ENCODE assay signal across 1 cellular context in the genomic region with DNA sequence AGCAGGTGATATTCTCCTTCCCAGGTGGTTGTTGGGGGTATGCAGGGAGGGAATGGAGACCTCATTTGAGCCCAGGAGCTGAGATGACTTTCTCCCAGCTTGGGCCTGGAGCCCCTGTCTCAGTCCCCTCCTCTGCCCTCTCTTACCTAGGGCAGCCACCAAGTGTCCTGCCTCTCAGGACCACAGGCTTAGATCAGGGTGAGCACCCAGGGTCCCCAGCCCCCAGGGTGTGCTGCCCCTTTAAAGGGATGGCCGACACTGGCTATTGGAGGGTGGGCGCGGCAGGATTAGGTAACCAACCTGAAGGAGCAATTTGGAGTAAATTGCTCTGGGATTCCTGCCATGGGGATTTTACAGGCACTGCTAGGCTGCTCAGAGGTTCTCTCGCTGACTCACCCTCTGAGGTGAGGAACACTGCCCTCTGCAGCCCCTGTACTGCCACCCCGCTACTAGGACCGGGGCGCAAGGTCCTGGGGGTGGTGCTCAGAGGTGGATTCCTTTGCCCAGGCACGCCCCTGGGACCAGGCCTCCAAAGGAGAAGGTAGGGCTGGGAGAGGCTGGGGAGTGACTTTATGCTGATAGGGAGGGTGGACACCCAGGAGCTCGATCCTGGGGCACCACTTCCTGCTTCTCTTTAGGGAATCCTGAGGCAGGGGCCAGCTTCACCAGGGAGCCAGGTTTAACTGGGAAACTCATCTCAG.
TF ChIP-seq lines count a peak whose summit lies in the region.

No MANE protein-coding gene starts in this region.

TF ChIP-seq in HepG2, 621 proteins besides CTCF, POLR2A, EP300 and RAD21 (continued from another document and continues in another):
- TF ChIP-seq IRF1 (CRISPR knock-in tag; IDR thresholded peaks at IDR 0.05; ENCODE audit: low read depth) (no peak), SP140L (CRISPR knock-in tag; IDR thresholded peaks at IDR 0.05; ENCODE audit: borderline replicate concordance) (no peak), HIVEP1 (CRISPR knock-in tag; IDR thresholded peaks at IDR 0.05) (no peak), PAWR (CRISPR knock-in tag; IDR thresholded peaks at IDR 0.05; ENCODE audit: borderline replicate concordance) (no peak), KMT2B (CRISPR knock-in tag; IDR thresholded peaks at IDR 0.05) (no peak), MTA3 (CRISPR knock-in tag; IDR thresholded peaks at IDR 0.05) (no peak), KDM5B (CRISPR knock-in tag; IDR thresholded peaks at IDR 0.05; ENCODE audit: borderline replicate concordance) (no peak), ZNF850 (CRISPR knock-in tag; conservative IDR thresholded peaks at IDR 0.05) (no peak), NR2F1 (CRISPR knock-in tag; IDR thresholded peaks at IDR 0.05) (peak in 1 of 2 experiments; percentile 58; a peak in 1 of 4 replicates), THAP8 (CRISPR knock-in tag; IDR thresholded peaks at IDR 0.05; ENCODE audit: borderline replicate concordance) (no peak), ZFY (CRISPR knock-in tag; IDR thresholded peaks at IDR 0.05) (0 out of 2 replicates have a peak, but pooled peaks have one; percentile 12), FOXJ3 (CRISPR knock-in tag; IDR thresholded peaks at IDR 0.05; ENCODE audit: borderline replicate concordance) (no peak), HOMEZ (CRISPR knock-in tag; IDR thresholded peaks at IDR 0.05; ENCODE audit: low read depth) (0 out of 2 replicates have a peak, but pooled peaks have one; percentile 45), MXD3 (CRISPR knock-in tag; IDR thresholded peaks at IDR 0.05) (no peak), ZNF160 (CRISPR knock-in tag; IDR thresholded peaks at IDR 0.05) (no peak), PRPF4 (IDR thresholded peaks at IDR 0.05; ENCODE audit: low read depth, low read length, poor library complexity, severe bottlenecking) (no peak), ZNF747 (CRISPR knock-in tag; IDR thresholded peaks at IDR 0.05; ENCODE audit: borderline replicate concordance) (no peak), ZMYM4 (CRISPR knock-in tag; IDR thresholded peaks at IDR 0.05) (no peak), ZNF207 (IDR thresholded peaks at IDR 0.05; ENCODE audit: borderline replicate concordance) (no peak), TGIF2 (CRISPR knock-in tag; IDR thresholded peaks at IDR 0.05) (peak; percentile 47; the same call in 1 of the 2 replicates), NCOA2 (CRISPR knock-in tag; IDR thresholded peaks at IDR 0.05) (no peak), YY1 (IDR thresholded peaks at IDR 0.05; ENCODE audit: insufficient read depth, insufficient replicate concordance, low read depth, low read length) (peak; percentile 44), ZMAT3 (CRISPR knock-in tag; conservative IDR thresholded peaks at IDR 0.05) (peak; percentile 65; the same call in 1 of the 2 replicates), SMAD3 (CRISPR knock-in tag; IDR thresholded peaks at IDR 0.05) (no peak), TCF7L2 (IDR thresholded peaks at IDR 0.05; ENCODE audit: low read depth, low read length) (no peak), ZNF629 (CRISPR knock-in tag; conservative IDR thresholded peaks at IDR 0.05) (no peak), RARA (CRISPR knock-in tag; IDR thresholded peaks at IDR 0.05) (no peak; the same call in 1 of the 2 replicates), REST (IDR thresholded peaks at IDR 0.05; ENCODE audit: borderline replicate concordance in 1 of 2, low read depth in 1 of 2, low read length in 2 of 2) (no peak), ATF3 (CRISPR knock-in tag; IDR thresholded peaks at IDR 0.05) (peak; percentile 88), IRF2 (CRISPR knock-in tag; IDR thresholded peaks at IDR 0.05) (no peak), ZNF326 (CRISPR knock-in tag; IDR thresholded peaks at IDR 0.05; ENCODE audit: borderline replicate concordance) (no peak), GABPB1 (CRISPR knock-in tag; IDR thresholded peaks at IDR 0.05) (peak; percentile 25), ZNF264 (CRISPR knock-in tag; IDR thresholded peaks at IDR 0.05) (no peak), HDAC1 (CRISPR knock-in tag; IDR thresholded peaks at IDR 0.05) (peak; percentile 72), POLR2AphosphoS2 (IDR thresholded peaks at IDR 0.05; ENCODE audit: low read depth, low read length) (no peak), ZFYVE20 (CRISPR knock-in tag; IDR thresholded peaks at IDR 0.05; ENCODE audit: borderline replicate concordance, low read depth) (no peak), MIER2 (CRISPR knock-in tag; IDR thresholded peaks at IDR 0.05) (0 out of 2 replicates have a peak, but pooled peaks have one; percentile 55), ZNF101 (CRISPR knock-in tag; IDR thresholded peaks at IDR 0.05; ENCODE audit: borderline replicate concordance, low read depth) (no peak), MAF1 (CRISPR knock-in tag; IDR thresholded peaks at IDR 0.05; ENCODE audit: borderline replicate concordance) (no peak), HNRNPUL1 (IDR thresholded peaks at IDR 0.05; ENCODE audit: low read depth, low read length) (no peak), AGO2 (optimal IDR thresholded peaks at IDR 0.05; ENCODE audit: low read depth, low read length) (no peak), ZNF7 (CRISPR knock-in tag; IDR thresholded peaks at IDR 0.05) (no peak), ESRRA (CRISPR knock-in tag; IDR thresholded peaks at IDR 0.05; ENCODE audit: low read depth) (0 out of 2 replicates have a peak, but pooled peaks have one; percentile 11)
- TF ChIP-seq, protein P1, sequence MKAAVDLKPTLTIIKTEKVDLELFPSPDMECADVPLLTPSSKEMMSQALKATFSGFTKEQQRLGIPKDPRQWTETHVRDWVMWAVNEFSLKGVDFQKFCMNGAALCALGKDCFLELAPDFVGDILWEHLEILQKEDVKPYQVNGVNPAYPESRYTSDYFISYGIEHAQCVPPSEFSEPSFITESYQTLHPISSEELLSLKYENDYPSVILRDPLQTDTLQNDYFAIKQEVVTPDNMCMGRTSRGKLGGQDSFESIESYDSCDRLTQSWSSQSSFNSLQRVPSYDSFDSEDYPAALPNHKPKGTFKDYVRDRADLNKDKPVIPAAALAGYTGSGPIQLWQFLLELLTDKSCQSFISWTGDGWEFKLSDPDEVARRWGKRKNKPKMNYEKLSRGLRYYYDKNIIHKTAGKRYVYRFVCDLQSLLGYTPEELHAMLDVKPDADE (CRISPR knock-in tag; IDR thresholded peaks at IDR 0.05) = no peak
- TF ChIP-seq, protein P2, sequence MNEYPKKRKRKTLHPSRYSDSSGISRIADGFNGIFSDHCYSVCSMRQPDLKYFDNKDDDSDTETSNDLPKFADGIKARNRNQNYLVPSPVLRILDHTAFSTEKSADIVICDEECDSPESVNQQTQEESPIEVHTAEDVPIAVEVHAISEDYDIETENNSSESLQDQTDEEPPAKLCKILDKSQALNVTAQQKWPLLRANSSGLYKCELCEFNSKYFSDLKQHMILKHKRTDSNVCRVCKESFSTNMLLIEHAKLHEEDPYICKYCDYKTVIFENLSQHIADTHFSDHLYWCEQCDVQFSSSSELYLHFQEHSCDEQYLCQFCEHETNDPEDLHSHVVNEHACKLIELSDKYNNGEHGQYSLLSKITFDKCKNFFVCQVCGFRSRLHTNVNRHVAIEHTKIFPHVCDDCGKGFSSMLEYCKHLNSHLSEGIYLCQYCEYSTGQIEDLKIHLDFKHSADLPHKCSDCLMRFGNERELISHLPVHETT (CRISPR knock-in tag; conservative IDR thresholded peaks at IDR 0.05) = no peak
- TF ChIP-seq, protein P3, sequence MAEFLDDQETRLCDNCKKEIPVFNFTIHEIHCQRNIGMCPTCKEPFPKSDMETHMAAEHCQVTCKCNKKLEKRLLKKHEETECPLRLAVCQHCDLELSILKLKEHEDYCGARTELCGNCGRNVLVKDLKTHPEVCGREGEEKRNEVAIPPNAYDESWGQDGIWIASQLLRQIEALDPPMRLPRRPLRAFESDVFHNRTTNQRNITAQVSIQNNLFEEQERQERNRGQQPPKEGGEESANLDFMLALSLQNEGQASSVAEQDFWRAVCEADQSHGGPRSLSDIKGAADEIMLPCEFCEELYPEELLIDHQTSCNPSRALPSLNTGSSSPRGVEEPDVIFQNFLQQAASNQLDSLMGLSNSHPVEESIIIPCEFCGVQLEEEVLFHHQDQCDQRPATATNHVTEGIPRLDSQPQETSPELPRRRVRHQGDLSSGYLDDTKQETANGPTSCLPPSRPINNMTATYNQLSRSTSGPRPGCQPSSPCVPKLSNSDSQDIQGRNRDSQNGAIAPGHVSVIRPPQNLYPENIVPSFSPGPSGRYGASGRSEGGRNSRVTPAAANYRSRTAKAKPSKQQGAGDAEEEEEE (CRISPR knock-in tag; IDR thresholded peaks at IDR 0.05; ENCODE audit: borderline replicate concordance) = no peak
- TF ChIP-seq, protein P4, sequence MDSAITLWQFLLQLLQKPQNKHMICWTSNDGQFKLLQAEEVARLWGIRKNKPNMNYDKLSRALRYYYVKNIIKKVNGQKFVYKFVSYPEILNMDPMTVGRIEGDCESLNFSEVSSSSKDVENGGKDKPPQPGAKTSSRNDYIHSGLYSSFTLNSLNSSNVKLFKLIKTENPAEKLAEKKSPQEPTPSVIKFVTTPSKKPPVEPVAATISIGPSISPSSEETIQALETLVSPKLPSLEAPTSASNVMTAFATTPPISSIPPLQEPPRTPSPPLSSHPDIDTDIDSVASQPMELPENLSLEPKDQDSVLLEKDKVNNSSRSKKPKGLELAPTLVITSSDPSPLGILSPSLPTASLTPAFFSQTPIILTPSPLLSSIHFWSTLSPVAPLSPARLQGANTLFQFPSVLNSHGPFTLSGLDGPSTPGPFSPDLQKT (CRISPR knock-in tag; IDR thresholded peaks at IDR 0.05; ENCODE audit: borderline replicate concordance) = no peak
